In genomic region chr20:5981139-5981538, GRCh38 we compare ENCODE assay signal across 1 cellular context.
TF ChIP-seq lines count a peak whose summit lies in the region.

No MANE protein-coding gene starts in this region.

TF ChIP-seq in A549, 52 proteins besides CTCF, POLR2A, EP300 and RAD21 (continued from another document):
- no peak for TF ChIP-seq CEBPB (IDR thresholded peaks at IDR 0.05)
